ENCODE assay signal across 15 cellular contexts in the genomic region with DNA sequence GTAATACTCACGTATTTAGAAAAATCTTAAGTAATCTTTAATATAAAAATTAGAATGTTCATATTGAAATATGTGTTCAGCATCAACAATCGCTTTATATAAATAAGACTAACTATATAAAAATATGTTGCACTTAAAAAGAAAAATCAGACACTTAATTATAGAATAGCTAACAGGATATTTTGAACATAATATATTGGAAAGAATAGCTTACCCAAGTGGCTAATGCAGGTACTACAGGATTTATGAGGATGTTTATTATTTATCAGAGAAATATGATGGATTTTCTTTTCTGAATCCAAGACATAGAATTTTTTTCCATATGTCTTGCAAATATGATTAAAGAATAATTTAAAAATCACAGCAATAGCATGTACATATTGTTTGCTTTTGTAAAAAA.
DNase-seq lines count a peak whose midpoint lies in the region; ATAC-seq and TF ChIP-seq lines count a peak whose summit lies in the region.
"Had no signal": no experiment of that assay in that cellular context is flagged by ENCODE, and none has a peak within 500 bp of the region (broad histone marks: within the 10 kb centered on the region; RNA-seq: fewer than 3 reads in every experiment).

No MANE protein-coding gene starts in this region.

- no peak for DNase-seq in BE2C
- peak; percentile 9 for DNase-seq in SW480 (ENCODE audit: low spot score)
- DNase-seq in glutamatergic neuron, result no peak
- no peak for DNase-seq in SK-N-DZ (ENCODE audit: low spot score)
- DNase-seq in LoVo (ENCODE audit: low spot score), result no peak
- DNase-seq: activated CD8-positive, alpha-beta memory T cell treated with anti-CD3 and anti-CD28 coated beads, Interleukin-2, amount 10 ng/mL, durations not matched to agents 7 days and 5 days; anterior cingulate cortex; left ventricle myocardium superior; NCI-H1048; NCI-H524 treated with DMSO at 0.1 percent for 48 hours; substantia nigra; T-helper 1 cell had no signal

- H3K4me3 Mint-ChIP-seq in glutamatergic neuron (ENCODE audit: unreplicated experiment), result no peak overlapping the region
- H3K4me3 Mint-ChIP-seq: activated CD8-positive, alpha-beta memory T cell treated with anti-CD3 and anti-CD28 coated beads, Interleukin-2, amount 10 ng/mL, durations not matched to agents 7 days and 5 days had no signal

- no peaks in the 10 kb centered on the region for H3K27me3 Mint-ChIP-seq in glutamatergic neuron (ENCODE audit: unreplicated experiment)
- H3K27me3 Mint-ChIP-seq: activated CD8-positive, alpha-beta memory T cell treated with anti-CD3 and anti-CD28 coated beads, Interleukin-2, amount 10 ng/mL, durations not matched to agents 7 days and 5 days had no signal

- no peak overlapping the region for H3K4me3 ChIP-seq in BE2C (ENCODE audit: low read depth, low read length)

- H3K36me3 Mint-ChIP-seq in glutamatergic neuron (ENCODE audit: unreplicated experiment), result no peaks in the 10 kb centered on the region
- H3K36me3 Mint-ChIP-seq: activated CD8-positive, alpha-beta memory T cell treated with anti-CD3 and anti-CD28 coated beads, Interleukin-2, amount 10 ng/mL, durations not matched to agents 7 days and 5 days had no signal

- no peak overlapping the region for H3K27ac Mint-ChIP-seq in glutamatergic neuron (ENCODE audit: unreplicated experiment)
- H3K27ac Mint-ChIP-seq: activated CD8-positive, alpha-beta memory T cell treated with anti-CD3 and anti-CD28 coated beads, Interleukin-2, amount 10 ng/mL, durations not matched to agents 7 days and 5 days had no signal

- no peaks in the 10 kb centered on the region for H3K9me3 ChIP-seq in BE2C

- H3K27me3 ChIP-seq in BE2C, result no peaks in the 10 kb centered on the region

- H3K4me1 Mint-ChIP-seq in glutamatergic neuron (ENCODE audit: low read depth, unreplicated experiment), result no peaks in the 10 kb centered on the region
- H3K4me1 Mint-ChIP-seq: activated CD8-positive, alpha-beta memory T cell treated with anti-CD3 and anti-CD28 coated beads, Interleukin-2, amount 10 ng/mL, durations not matched to agents 7 days and 5 days had no signal

- TF ChIP-seq CTCF in BE2C (IDR thresholded peaks at IDR 0.05; ENCODE audit: low read depth, low read length) (peak; percentile 35; the same call in 1 of the 2 replicates), glutamatergic neuron (IDR thresholded peaks at IDR 0.05; ENCODE audit: partially characterized antibody, unreplicated experiment) (peak; percentile 77)

- ATAC-seq in GM18502 (IDR thresholded peaks at IDR 0.05; ENCODE audit: poor library complexity, unreplicated experiment) (peak; percentile 47), GM21737 (IDR thresholded peaks at IDR 0.05; ENCODE audit: unreplicated experiment) (no peak), GM18519 (IDR thresholded peaks at IDR 0.05; ENCODE audit: low FRiP score, unreplicated experiment) (no peak)
- ATAC-seq: activated CD8-positive, alpha-beta memory T cell treated with anti-CD3 and anti-CD28 coated beads, Interleukin-2, amount 10 ng/mL, durations not matched to agents 7 days and 5 days; left ventricle myocardium superior had no signal

- H3K9me3 Mint-ChIP-seq in glutamatergic neuron (ENCODE audit: unreplicated experiment), result no peaks in the 10 kb centered on the region

- no peaks in the 10 kb centered on the region for H3K36me3 ChIP-seq in BE2C

- no peaks in the 10 kb centered on the region for H3K4me1 ChIP-seq in BE2C
